Comparison of ENCODE assay signal across 2 cellular contexts in the genomic region with DNA sequence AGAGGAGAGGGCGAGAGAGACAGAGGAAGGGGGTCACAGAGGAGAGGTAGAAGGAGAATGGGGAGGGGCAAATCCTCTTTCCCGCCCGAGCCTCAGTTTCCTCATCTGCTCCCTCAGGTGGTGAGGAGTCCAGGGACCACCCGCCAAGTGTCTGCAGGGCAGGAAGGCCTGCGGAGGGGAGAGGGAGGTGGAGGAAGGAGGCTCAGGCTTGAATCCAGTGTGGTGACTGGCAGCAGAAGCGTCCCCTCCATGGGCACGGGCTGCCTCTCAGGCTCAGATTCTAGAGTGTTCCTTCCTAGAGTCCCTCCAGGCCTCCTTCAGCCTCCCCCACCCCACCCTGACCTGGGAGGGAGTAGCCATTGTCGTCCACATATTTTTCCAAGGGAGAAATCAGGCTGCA.
A peak's percentile ranks its signal among the peaks of the same experiment; 100 is the strongest.
TF ChIP-seq lines count a peak whose summit lies in the region.

No MANE protein-coding gene starts in this region.

TF ChIP-seq in K562, 482 proteins besides CTCF, POLR2A, EP300 and RAD21:
- TF ChIP-seq ZNF263 (CRISPR knock-in tag; IDR thresholded peaks at IDR 0.05; ENCODE audit: borderline replicate concordance) (peak; percentile 82; the same call in 1 of the 2 replicates), NFIX (CRISPR knock-in tag; IDR thresholded peaks at IDR 0.05; ENCODE audit: low read depth) (no peak)

TF ChIP-seq in GM23338, 12 proteins besides CTCF, POLR2A, EP300 and RAD21:
- TF ChIP-seq POLR2AphosphoS5 (IDR thresholded peaks at IDR 0.05; ENCODE audit: low read depth) (no peak), ZNF331 (CRISPR knock-in tag; IDR thresholded peaks at IDR 0.05; ENCODE audit: low read depth) (no peak), STAT1 (IDR thresholded peaks at IDR 0.05; ENCODE audit: unreplicated experiment) (no peak), JUNB (IDR thresholded peaks at IDR 0.05; ENCODE audit: unreplicated experiment) (no peak), CREB1 (CRISPR knock-in tag; IDR thresholded peaks at IDR 0.05; ENCODE audit: low read depth) (no peak), ZNF114 (CRISPR knock-in tag; IDR thresholded peaks at IDR 0.05) (no peak)
- TF ChIP-seq, protein P1, sequence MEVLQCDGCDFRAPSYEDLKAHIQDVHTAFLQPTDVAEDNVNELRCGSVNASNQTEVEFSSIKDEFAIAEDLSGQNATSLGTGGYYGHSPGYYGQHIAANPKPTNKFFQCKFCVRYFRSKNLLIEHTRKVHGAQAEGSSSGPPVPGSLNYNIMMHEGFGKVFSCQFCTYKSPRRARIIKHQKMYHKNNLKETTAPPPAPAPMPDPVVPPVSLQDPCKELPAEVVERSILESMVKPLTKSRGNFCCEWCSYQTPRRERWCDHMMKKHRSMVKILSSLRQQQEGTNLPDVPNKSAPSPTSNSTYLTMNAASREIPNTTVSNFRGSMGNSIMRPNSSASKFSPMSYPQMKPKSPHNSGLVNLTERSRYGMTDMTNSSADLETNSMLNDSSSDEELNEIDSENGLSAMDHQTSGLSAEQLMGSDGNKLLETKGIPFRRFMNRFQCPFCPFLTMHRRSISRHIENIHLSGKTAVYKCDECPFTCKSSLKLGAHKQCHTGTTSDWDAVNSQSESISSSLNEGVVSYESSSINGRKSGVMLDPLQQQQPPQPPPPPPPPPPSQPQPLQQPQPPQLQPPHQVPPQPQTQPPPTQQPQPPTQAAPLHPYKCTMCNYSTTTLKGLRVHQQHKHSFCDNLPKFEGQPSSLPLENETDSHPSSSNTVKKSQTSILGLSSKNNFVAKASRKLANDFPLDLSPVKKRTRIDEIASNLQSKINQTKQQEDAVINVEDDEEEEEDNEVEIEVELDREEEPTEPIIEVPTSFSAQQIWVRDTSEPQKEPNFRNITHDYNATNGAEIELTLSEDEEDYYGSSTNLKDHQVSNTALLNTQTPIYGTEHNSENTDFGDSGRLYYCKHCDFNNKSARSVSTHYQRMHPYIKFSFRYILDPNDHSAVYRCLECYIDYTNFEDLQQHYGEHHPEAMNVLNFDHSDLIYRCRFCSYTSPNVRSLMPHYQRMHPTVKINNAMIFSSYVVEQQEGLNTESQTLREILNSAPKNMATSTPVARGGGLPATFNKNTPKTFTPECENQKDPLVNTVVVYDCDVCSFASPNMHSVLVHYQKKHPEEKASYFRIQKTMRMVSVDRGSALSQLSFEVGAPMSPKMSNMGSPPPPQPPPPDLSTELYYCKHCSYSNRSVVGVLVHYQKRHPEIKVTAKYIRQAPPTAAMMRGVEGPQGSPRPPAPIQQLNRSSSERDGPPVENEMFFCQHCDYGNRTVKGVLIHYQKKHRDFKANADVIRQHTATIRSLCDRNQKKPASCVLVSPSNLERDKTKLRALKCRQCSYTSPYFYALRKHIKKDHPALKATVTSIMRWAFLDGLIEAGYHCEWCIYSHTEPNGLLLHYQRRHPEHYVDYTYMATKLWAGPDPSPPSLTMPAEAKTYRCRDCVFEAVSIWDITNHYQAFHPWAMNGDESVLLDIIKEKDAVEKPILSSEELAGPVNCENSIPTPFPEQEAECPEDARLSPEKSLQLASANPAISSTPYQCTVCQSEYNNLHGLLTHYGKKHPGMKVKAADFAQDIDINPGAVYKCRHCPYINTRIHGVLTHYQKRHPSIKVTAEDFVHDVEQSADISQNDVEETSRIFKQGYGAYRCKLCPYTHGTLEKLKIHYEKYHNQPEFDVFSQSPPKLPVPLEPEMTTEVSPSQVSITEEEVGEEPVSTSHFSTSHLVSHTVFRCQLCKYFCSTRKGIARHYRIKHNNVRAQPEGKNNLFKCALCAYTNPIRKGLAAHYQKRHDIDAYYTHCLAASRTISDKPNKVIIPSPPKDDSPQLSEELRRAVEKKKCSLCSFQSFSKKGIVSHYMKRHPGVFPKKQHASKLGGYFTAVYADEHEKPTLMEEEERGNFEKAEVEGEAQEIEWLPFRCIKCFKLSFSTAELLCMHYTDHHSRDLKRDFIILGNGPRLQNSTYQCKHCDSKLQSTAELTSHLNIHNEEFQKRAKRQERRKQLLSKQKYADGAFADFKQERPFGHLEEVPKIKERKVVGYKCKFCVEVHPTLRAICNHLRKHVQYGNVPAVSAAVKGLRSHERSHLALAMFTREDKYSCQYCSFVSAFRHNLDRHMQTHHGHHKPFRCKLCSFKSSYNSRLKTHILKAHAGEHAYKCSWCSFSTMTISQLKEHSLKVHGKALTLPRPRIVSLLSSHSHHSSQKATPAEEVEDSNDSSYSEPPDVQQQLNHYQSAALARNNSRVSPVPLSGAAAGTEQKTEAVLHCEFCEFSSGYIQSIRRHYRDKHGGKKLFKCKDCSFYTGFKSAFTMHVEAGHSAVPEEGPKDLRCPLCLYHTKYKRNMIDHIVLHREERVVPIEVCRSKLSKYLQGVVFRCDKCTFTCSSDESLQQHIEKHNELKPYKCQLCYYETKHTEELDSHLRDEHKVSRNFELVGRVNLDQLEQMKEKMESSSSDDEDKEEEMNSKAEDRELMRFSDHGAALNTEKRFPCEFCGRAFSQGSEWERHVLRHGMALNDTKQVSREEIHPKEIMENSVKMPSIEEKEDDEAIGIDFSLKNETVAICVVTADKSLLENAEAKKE (CRISPR knock-in tag; IDR thresholded peaks at IDR 0.05) = no peak
- TF ChIP-seq, protein P2, sequence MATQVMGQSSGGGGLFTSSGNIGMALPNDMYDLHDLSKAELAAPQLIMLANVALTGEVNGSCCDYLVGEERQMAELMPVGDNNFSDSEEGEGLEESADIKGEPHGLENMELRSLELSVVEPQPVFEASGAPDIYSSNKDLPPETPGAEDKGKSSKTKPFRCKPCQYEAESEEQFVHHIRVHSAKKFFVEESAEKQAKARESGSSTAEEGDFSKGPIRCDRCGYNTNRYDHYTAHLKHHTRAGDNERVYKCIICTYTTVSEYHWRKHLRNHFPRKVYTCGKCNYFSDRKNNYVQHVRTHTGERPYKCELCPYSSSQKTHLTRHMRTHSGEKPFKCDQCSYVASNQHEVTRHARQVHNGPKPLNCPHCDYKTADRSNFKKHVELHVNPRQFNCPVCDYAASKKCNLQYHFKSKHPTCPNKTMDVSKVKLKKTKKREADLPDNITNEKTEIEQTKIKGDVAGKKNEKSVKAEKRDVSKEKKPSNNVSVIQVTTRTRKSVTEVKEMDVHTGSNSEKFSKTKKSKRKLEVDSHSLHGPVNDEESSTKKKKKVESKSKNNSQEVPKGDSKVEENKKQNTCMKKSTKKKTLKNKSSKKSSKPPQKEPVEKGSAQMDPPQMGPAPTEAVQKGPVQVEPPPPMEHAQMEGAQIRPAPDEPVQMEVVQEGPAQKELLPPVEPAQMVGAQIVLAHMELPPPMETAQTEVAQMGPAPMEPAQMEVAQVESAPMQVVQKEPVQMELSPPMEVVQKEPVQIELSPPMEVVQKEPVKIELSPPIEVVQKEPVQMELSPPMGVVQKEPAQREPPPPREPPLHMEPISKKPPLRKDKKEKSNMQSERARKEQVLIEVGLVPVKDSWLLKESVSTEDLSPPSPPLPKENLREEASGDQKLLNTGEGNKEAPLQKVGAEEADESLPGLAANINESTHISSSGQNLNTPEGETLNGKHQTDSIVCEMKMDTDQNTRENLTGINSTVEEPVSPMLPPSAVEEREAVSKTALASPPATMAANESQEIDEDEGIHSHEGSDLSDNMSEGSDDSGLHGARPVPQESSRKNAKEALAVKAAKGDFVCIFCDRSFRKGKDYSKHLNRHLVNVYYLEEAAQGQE (IDR thresholded peaks at IDR 0.05; ENCODE audit: unreplicated experiment) = no peak
- TF ChIP-seq, protein P3, sequence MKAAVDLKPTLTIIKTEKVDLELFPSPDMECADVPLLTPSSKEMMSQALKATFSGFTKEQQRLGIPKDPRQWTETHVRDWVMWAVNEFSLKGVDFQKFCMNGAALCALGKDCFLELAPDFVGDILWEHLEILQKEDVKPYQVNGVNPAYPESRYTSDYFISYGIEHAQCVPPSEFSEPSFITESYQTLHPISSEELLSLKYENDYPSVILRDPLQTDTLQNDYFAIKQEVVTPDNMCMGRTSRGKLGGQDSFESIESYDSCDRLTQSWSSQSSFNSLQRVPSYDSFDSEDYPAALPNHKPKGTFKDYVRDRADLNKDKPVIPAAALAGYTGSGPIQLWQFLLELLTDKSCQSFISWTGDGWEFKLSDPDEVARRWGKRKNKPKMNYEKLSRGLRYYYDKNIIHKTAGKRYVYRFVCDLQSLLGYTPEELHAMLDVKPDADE (IDR thresholded peaks at IDR 0.05) = no peak
